Comparison of ENCODE assay signal across 7 cellular contexts in genomic region chr6:38973178-38974057, GRCh38.
DNase-seq lines count a peak whose midpoint lies in the region; ATAC-seq lines count a peak whose summit lies in the region.

No MANE protein-coding gene starts in this region.

- no peak overlapping the region for H3K4me3 Mint-ChIP-seq in stimulated activated effector memory CD8-positive, alpha-beta T cell treated with anti-CD3 and anti-CD28 coated beads, Interleukin-12 subunit alpha, Interleukin-12 subunit beta, amount 100 ng/mL, for 72 hours

- H3K9me3 Mint-ChIP-seq in stimulated activated effector memory CD8-positive, alpha-beta T cell treated with anti-CD3 and anti-CD28 coated beads, Interleukin-12 subunit alpha, Interleukin-12 subunit beta, amount 100 ng/mL, for 72 hours = no peaks in the 10 kb centered on the region

- ATAC-seq in HG03175 (IDR thresholded peaks at IDR 0.05; ENCODE audit: unreplicated experiment) (peak; percentile 67), GM18870 (IDR thresholded peaks at IDR 0.05; ENCODE audit: unreplicated experiment) (no peak)
- peak; percentile 93 for ATAC-seq in stimulated activated effector memory CD8-positive, alpha-beta T cell treated with anti-CD3 and anti-CD28 coated beads, Interleukin-12 subunit alpha, Interleukin-12 subunit beta, amount 100 ng/mL, for 72 hours

- DNase-seq in ELR (ENCODE audit: low read depth) = peak; percentile 76
- peak; percentile 62 for DNase-seq in NCI-H748 (lab: John Stamatoyannopoulos, UW; ENCODE audit: unreplicated experiment)
- peak; percentile 71 for DNase-seq in astrocyte of the hippocampus (ENCODE audit: low read depth, low spot score)
- peak; percentile 47 for DNase-seq in iPS DF 19.7 (ENCODE audit: low read depth, low spot score)
- no peak for DNase-seq in stimulated activated effector memory CD8-positive, alpha-beta T cell treated with anti-CD3 and anti-CD28 coated beads, Interleukin-12 subunit alpha, Interleukin-12 subunit beta, amount 100 ng/mL, for 72 hours (ENCODE audit: low spot score in 2 of 2)

- H3K27ac Mint-ChIP-seq in stimulated activated effector memory CD8-positive, alpha-beta T cell treated with anti-CD3 and anti-CD28 coated beads, Interleukin-12 subunit alpha, Interleukin-12 subunit beta, amount 100 ng/mL, for 72 hours = no peak overlapping the region

- H3K4me1 Mint-ChIP-seq in stimulated activated effector memory CD8-positive, alpha-beta T cell treated with anti-CD3 and anti-CD28 coated beads, Interleukin-12 subunit alpha, Interleukin-12 subunit beta, amount 100 ng/mL, for 72 hours = no peaks in the 10 kb centered on the region

- no peaks in the 10 kb centered on the region for H3K36me3 Mint-ChIP-seq in stimulated activated effector memory CD8-positive, alpha-beta T cell treated with anti-CD3 and anti-CD28 coated beads, Interleukin-12 subunit alpha, Interleukin-12 subunit beta, amount 100 ng/mL, for 72 hours

Comparison
In these comparisons a context has a peak if more than half of its experiments do, and no peak if none do; other contexts are left out.
1. DNase-seq: peak in ELR (single experiment), NCI-H748 (single experiment), astrocyte of the hippocampus (single experiment) and iPS DF 19.7 (single experiment); none in stimulated activated effector memory CD8-positive, alpha-beta T cell treated with anti-CD3 and anti-CD28 coated beads, Interleukin-12 subunit alpha, Interleukin-12 subunit beta, amount 100 ng/mL, for 72 hours (0 of 2).